1 cellular context compared by ENCODE assay signal in the genomic region with DNA sequence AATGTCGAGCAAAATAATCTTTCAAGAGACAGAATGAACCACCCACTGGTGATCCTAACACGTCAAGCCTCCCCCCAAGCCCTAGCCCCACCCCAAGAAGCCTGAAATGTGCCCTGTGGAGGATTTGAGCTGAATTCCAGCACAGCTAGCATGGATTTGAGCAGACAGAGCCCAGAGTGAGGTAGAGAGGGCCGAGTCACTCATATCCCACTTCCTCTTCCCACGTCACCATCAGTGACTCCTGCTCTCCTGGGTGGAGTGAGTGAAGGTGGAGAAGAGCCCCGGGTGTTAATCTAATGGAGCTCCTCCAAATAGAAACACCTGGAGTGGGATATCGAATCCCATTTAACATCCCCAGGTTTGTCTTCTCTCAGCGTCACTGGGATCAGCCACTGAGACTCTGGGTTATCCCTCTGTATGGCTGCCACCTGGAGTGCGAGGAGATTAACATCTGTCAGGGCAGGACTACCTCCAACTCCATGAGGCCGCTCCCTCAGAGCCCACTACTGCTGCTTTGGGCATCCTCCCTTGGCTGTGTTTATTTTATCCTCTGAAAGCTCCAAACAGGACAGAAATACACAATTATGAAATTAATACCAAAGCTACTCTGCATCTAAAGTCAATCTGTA.
TF ChIP-seq lines count a peak whose summit lies in the region.

No MANE protein-coding gene starts in this region.

TF ChIP-seq in GM23338, 12 proteins besides CTCF, POLR2A, EP300 and RAD21 (continued from another document):
- TF ChIP-seq, protein P1, sequence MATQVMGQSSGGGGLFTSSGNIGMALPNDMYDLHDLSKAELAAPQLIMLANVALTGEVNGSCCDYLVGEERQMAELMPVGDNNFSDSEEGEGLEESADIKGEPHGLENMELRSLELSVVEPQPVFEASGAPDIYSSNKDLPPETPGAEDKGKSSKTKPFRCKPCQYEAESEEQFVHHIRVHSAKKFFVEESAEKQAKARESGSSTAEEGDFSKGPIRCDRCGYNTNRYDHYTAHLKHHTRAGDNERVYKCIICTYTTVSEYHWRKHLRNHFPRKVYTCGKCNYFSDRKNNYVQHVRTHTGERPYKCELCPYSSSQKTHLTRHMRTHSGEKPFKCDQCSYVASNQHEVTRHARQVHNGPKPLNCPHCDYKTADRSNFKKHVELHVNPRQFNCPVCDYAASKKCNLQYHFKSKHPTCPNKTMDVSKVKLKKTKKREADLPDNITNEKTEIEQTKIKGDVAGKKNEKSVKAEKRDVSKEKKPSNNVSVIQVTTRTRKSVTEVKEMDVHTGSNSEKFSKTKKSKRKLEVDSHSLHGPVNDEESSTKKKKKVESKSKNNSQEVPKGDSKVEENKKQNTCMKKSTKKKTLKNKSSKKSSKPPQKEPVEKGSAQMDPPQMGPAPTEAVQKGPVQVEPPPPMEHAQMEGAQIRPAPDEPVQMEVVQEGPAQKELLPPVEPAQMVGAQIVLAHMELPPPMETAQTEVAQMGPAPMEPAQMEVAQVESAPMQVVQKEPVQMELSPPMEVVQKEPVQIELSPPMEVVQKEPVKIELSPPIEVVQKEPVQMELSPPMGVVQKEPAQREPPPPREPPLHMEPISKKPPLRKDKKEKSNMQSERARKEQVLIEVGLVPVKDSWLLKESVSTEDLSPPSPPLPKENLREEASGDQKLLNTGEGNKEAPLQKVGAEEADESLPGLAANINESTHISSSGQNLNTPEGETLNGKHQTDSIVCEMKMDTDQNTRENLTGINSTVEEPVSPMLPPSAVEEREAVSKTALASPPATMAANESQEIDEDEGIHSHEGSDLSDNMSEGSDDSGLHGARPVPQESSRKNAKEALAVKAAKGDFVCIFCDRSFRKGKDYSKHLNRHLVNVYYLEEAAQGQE (IDR thresholded peaks at IDR 0.05; ENCODE audit: unreplicated experiment), result no peak
- TF ChIP-seq EZH2 (IDR thresholded peaks at IDR 0.05; ENCODE audit: low read depth, unreplicated experiment), result no peak
- TF ChIP-seq STAT1 (IDR thresholded peaks at IDR 0.05; ENCODE audit: unreplicated experiment), result no peak
- no peak for TF ChIP-seq ETS1 (IDR thresholded peaks at IDR 0.05)
- no peak for TF ChIP-seq POLR2AphosphoS5 (IDR thresholded peaks at IDR 0.05; ENCODE audit: low read depth)
- TF ChIP-seq ZNF331 (CRISPR knock-in tag; IDR thresholded peaks at IDR 0.05; ENCODE audit: low read depth), result no peak
- no peak for TF ChIP-seq ZNF462 (CRISPR knock-in tag; IDR thresholded peaks at IDR 0.05)
- TF ChIP-seq NANOG (IDR thresholded peaks at IDR 0.05; ENCODE audit: borderline replicate concordance), result no peak
- no peak for TF ChIP-seq JUNB (IDR thresholded peaks at IDR 0.05; ENCODE audit: unreplicated experiment)
- no peak for TF ChIP-seq ZNF114 (CRISPR knock-in tag; IDR thresholded peaks at IDR 0.05)
